In genomic region chr14:89504602-89505320, GRCh38 we compare ENCODE assay signal across 9 cellular contexts.
A peak's percentile ranks its signal among the peaks of the same experiment; 100 is the strongest.
DNase-seq lines count a peak whose midpoint lies in the region; ATAC-seq and TF ChIP-seq lines count a peak whose summit lies in the region.
"Had no signal": no experiment of that assay in that cellular context is flagged by ENCODE, and none has a peak within 500 bp of the region (broad histone marks: within the 10 kb centered on the region; RNA-seq: fewer than 3 reads in every experiment).

No MANE protein-coding gene starts in this region.

- no peak for TF ChIP-seq CTCF in osteocyte (IDR thresholded peaks at IDR 0.05)

- no peaks in the 10 kb centered on the region for H3K27me3 Mint-ChIP-seq in activated T-helper 17 cell treated with anti-CD3 and anti-CD28 coated beads, Interleukin-2, amount 50 U/mL, for 72 hours
- H3K27me3 Mint-ChIP-seq in osteocyte (ENCODE audit: unreplicated experiment), result no peaks in the 10 kb centered on the region

- H3K4me1 Mint-ChIP-seq in activated T-helper 17 cell treated with anti-CD3 and anti-CD28 coated beads, Interleukin-2, amount 50 U/mL, for 72 hours, result peaks cover 40% of the 10 kb centered on the region
- H3K4me1 Mint-ChIP-seq in osteocyte (ENCODE audit: unreplicated experiment), result peaks cover 46% of the 10 kb centered on the region

- H3K36me3 Mint-ChIP-seq in activated T-helper 17 cell treated with anti-CD3 and anti-CD28 coated beads, Interleukin-2, amount 50 U/mL, for 72 hours (ENCODE audit: low read depth), result no peaks in the 10 kb centered on the region
- H3K36me3 Mint-ChIP-seq in osteocyte (ENCODE audit: unreplicated experiment), result peaks cover 4% of the 10 kb centered on the region

- no peaks in the 10 kb centered on the region for H3K9me3 Mint-ChIP-seq in activated T-helper 17 cell treated with anti-CD3 and anti-CD28 coated beads, Interleukin-2, amount 50 U/mL, for 72 hours
- H3K9me3 Mint-ChIP-seq in osteocyte (ENCODE audit: unreplicated experiment), result no peaks in the 10 kb centered on the region

- peak overlapping the region; percentile 36 for H3K27ac Mint-ChIP-seq in activated T-helper 17 cell treated with anti-CD3 and anti-CD28 coated beads, Interleukin-2, amount 50 U/mL, for 72 hours
- peak overlapping the region; percentile 24 for H3K27ac Mint-ChIP-seq in osteocyte (ENCODE audit: unreplicated experiment)

- peak; percentile 72 for ATAC-seq in GM18909 (IDR thresholded peaks at IDR 0.05; ENCODE audit: poor library complexity, unreplicated experiment)
- ATAC-seq in HG03457 (IDR thresholded peaks at IDR 0.05; ENCODE audit: unreplicated experiment), result peak; percentile 49
- peak; percentile 70 for ATAC-seq in activated T-helper 17 cell treated with anti-CD3 and anti-CD28 coated beads, Interleukin-2, amount 50 U/mL, for 72 hours (replicated peaks)
- ATAC-seq: body of pancreas had no signal

- H3K4me3 Mint-ChIP-seq in activated T-helper 17 cell treated with anti-CD3 and anti-CD28 coated beads, Interleukin-2, amount 50 U/mL, for 72 hours, result peak overlapping the region; percentile 2
- no peak overlapping the region for H3K4me3 Mint-ChIP-seq in osteocyte (ENCODE audit: unreplicated experiment)

- DNase-seq in AG20443 (ENCODE audit: low spot score) (peak; percentile 75), osteocyte (ENCODE audit: extremely low spot score, unreplicated experiment) (no peak), SHP77 treated with DMSO at 0.1 percent for 48 hours (lab: John Stamatoyannopoulos, UW) (no peak), ecto neural progenitor cell (ENCODE audit: low spot score) (no peak)
- no peak for DNase-seq in stimulated activated CD4-positive, alpha-beta T cell treated with anti-CD3 and anti-CD28 coated beads, Interleukin-4, amount 100 ng/mL, for 1 hour
